7 cellular contexts compared by ENCODE assay signal in the genomic region with DNA sequence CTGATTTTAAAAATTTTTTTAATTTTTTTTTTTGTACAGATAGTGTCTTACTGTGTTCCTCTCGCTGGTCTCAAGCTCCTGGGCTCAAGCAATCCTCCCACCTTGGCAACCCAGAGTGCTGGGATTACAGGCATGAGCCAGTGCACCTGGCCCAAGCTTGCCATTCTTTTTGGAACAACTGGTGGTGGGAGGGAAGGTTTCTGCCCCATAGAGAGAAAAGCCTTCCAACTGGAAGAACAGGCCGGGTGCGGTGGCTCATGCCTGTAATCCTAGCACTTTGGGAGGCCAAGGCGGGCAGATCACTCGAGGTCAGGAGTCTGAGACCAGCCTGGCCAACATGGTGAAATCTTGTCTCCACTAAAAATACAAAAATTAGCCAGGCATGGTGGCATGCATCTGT. TPM values are rescaled to one million over a fixed set of nuclear protein-coding genes. Genes with fewer than 3 reads are reported as not detected.
A peak's percentile ranks its signal among the peaks of the same experiment; 100 is the strongest.
DNase-seq lines count a peak whose midpoint lies in the region; ATAC-seq, FAIRE-seq and TF ChIP-seq lines count a peak whose summit lies in the region.
"Not testable (repeated sequence)": the region's sequence is repeated elsewhere in the genome, so short reads cannot be mapped to it uniquely, and the experiment has no call there.
"Had no signal": no experiment of that assay in that cellular context is flagged by ENCODE, and none has a peak within 500 bp of the region (broad histone marks: within the 10 kb centered on the region; RNA-seq: fewer than 3 reads in every experiment).

No MANE protein-coding gene starts in this region.

- TF ChIP-seq RAD21 in Ishikawa (IDR thresholded peaks at IDR 0.05; ENCODE audit: low read depth); K562 (CRISPR knock-in tag; conservative IDR thresholded peaks at IDR 0.05 in 1 of 2, IDR thresholded peaks at IDR 0.05 in 1 of 2); HepG2 (CRISPR knock-in tag; IDR thresholded peaks at IDR 0.05): not testable (repeated sequence)

- H3K9me3 ChIP-seq in K562 (replicated peaks; ENCODE audit: control insufficient read depth, insufficient read depth, low read depth, low read length); HepG2 (ENCODE audit: low read length): not testable (repeated sequence)

- CTCF ChIA-PET in K562 (lab: Yijun Ruan, JAX; ENCODE audit: low intra/inter-chr PET ratio) (interaction anchor here (0.6 to 2.7 kb wide), 2 partner anchors 10 to 30 kb away, joined by 3 to 22 read pairs; partner anchors contain the start of gene SIX5), HepG2 (lab: Yijun Ruan, JAX; ENCODE audit: low intra/inter-chr PET ratio, low total read pairs) (interaction anchor here (1.5 kb wide), 1 partner anchor 29 kb away, joined by 17 read pairs; the partner anchor contains the start of gene SIX5)

- H4K20me1 ChIP-seq in K562 (replicated peaks; ENCODE audit: control insufficient read depth, insufficient read depth, low read length); HepG2 (ENCODE audit: insufficient read depth, low read length): not testable (repeated sequence)

- DNase-seq in K562 (ENCODE audit: extremely low read depth in 1 of 4, low spot score in 3 of 4); HepG2 (ENCODE audit: low spot score): not testable (repeated sequence)

- peak overlapping the region in 1 of 2 experiments; percentile 36; a peak in 1 of 4 replicates for H3K9ac ChIP-seq in K562 (ENCODE audit: insufficient read depth in 1 of 2, low read depth in 2 of 2, low read length in 2 of 2)
- H3K9ac ChIP-seq in HepG2 (ENCODE audit: insufficient read depth, low read depth, low read length): not testable (repeated sequence)

- not testable (repeated sequence) for H3K4me2 ChIP-seq in K562 (ENCODE audit: insufficient read depth, low read length)
- H3K4me2 ChIP-seq in HepG2 (ENCODE audit: low read depth, low read length): peak overlapping the region; percentile 59; the same call in 1 of the 2 replicates

- not testable (repeated sequence) for TF ChIP-seq CTCF in K562 (IDR thresholded peaks at IDR 0.05 in 2 of 3, conservative IDR thresholded peaks at IDR 0.05 in 1 of 3; ENCODE audit: insufficient read depth in 2 of 3, low read depth in 1 of 3, low read length in 3 of 3); HepG2 (CRISPR knock-in tag; IDR thresholded peaks at IDR 0.05)

- WGBS in K562 (ENCODE audit: insufficient coverage, low coverage, missing lambda C conversion rate): 76% methylated on average over 4 of the region's 5 CpGs
- WGBS in HepG2 (ENCODE audit: low lambda C conversion rate): 53% methylated on average over 5 of the region's 5 CpGs

- not testable (repeated sequence) for H3K36me3 ChIP-seq in K562 (ENCODE audit: control insufficient read depth, insufficient read depth, low read length); HepG2 (replicated peaks in 1 of 2; ENCODE audit: control insufficient read depth in 1 of 2, insufficient read depth in 2 of 2, low read length in 2 of 2)

- not testable (repeated sequence) for FAIRE-seq in K562 (lab: Jason Lieb, UNC); HepG2 (lab: Jason Lieb, UNC)

- not testable (repeated sequence) for H3K27ac ChIP-seq in K562 (ENCODE audit: extremely low read depth, low read depth, low read length); HepG2 (ENCODE audit: extremely low read length, insufficient read depth, low read length)

- in situ Hi-C loops in K562 (cut with MboI); HepG2 (cut with HindIII; ENCODE audit: extremely low pct_ligation_motif_present, low pct_unique_long_range_greater_than_20kb): not testable (repeated sequence)

- BruUV-seq in K562 (replicated peaks; lab: Mats Ljungman, UMichigan); HepG2 (replicated peaks; lab: Mats Ljungman, UMichigan): not testable (repeated sequence)

- H2AFZ ChIP-seq in K562 (ENCODE audit: low read depth, low read length); HepG2 (ENCODE audit: low read length): not testable (repeated sequence)

- peaks cover 9 to 20% of the 10 kb centered on the region in 2 experiments; a peak in 3 of 5 replicates for H3K4me1 ChIP-seq in K562 (replicated peaks in 1 of 2; ENCODE audit: control insufficient read depth in 2 of 2, insufficient read depth in 2 of 2, low read length in 2 of 2)
- H3K4me1 ChIP-seq in HepG2 (ENCODE audit: insufficient read depth, low read length): peaks cover 26% of the 10 kb centered on the region

- H3K4me3 ChIP-seq in K562; HepG2 (replicated peaks in 1 of 3; ENCODE audit: insufficient read depth in 1 of 3, low read depth in 2 of 3, low read length in 3 of 3): not testable (repeated sequence)

- TF ChIP-seq POLR2A in K562 (conservative IDR thresholded peaks at IDR 0.05); HepG2 (IDR thresholded peaks at IDR 0.05; ENCODE audit: insufficient read depth in 1 of 2, low read depth in 2 of 2, low read length in 2 of 2): not testable (repeated sequence)

- ATAC-seq in K562: not testable (repeated sequence)
- peak; percentile 13; the same call in 1 of the 3 replicates for ATAC-seq in HepG2

- intact Hi-C loops in K562 (cut with micrococcal nuclease): loop anchor here (1.0 kb wide), 1 partner anchor 29 kb away; no protein-coding TSS in a partner anchor
- intact Hi-C loops in HepG2 (cut with micrococcal nuclease; ENCODE audit: unreplicated experiment): loop anchor here (1.0 kb wide), 1 partner anchor 29 kb away; no protein-coding TSS in a partner anchor

- H3K27me3 ChIP-seq in K562 (ENCODE audit: control insufficient read depth in 2 of 2, insufficient read depth in 2 of 2, low read length in 2 of 2): not testable (repeated sequence)
- peaks cover 1 to 19% of the 10 kb centered on the region in 2 experiments; a peak in 2 of 5 replicates for H3K27me3 ChIP-seq in HepG2 (ENCODE audit: control insufficient read depth in 1 of 2, insufficient read depth in 2 of 2, low read length in 2 of 2)

- POLR2A ChIA-PET in K562 (lab: Yijun Ruan, JAX): interaction anchor here (0.5 to 1.7 kb wide), 5 partner anchors 10 to 303 kb away, joined by 3 to 7 read pairs (median 3); partner anchors contain the start of gene SIX5
- POLR2A ChIA-PET in HepG2 (lab: Yijun Ruan, JAX): interaction anchor here (0.9 to 1.3 kb wide), 6 partner anchors 25 to 103 kb away, joined by 3 to 15 read pairs (median 4); partner anchors contain the start of genes MYPOP, SIX5 and SYMPK

- peak; percentile 28; the same call in 1 of the 2 replicates for TF ChIP-seq EP300 in Ishikawa (IDR thresholded peaks at IDR 0.05; ENCODE audit: borderline replicate concordance)
- TF ChIP-seq EP300 in K562 (IDR thresholded peaks at IDR 0.05; ENCODE audit: low read length); HepG2 (IDR thresholded peaks at IDR 0.05; ENCODE audit: low read depth in 2 of 2, low read length in 2 of 2); HepG2 (CRISPR knock-in tag; IDR thresholded peaks at IDR 0.05; ENCODE audit: borderline replicate concordance): not testable (repeated sequence)

- H3K79me2 ChIP-seq in K562 (ENCODE audit: control insufficient read depth, insufficient read depth, low read length); HepG2 (ENCODE audit: insufficient read depth, low read length): not testable (repeated sequence)

- H3K9me1 ChIP-seq in K562 (ENCODE audit: control insufficient read depth, insufficient read depth, low read length): not testable (repeated sequence)

RNA-seq across cellular contexts. Expression of gene DMWD, which starts 6.9 kb away (rescaled TPM):
- 93.8 and 251 TPM in 2 replicates for total RNA-seq in K562 (2011; cell fraction: chromatin; rRNA removed; ENCODE audit: low replicate concordance)
- total RNA-seq in K562 (2011; cell fraction: nucleolus; rRNA removed): 136 and 149 TPM in 2 replicates
- 124 and 146 TPM in 2 replicates for total RNA-seq in K562 (2011; cell fraction: nucleoplasm; rRNA removed)
- total RNA-seq in K562 (2014; rRNA removed) (30.5 and 38.4 TPM in 2 replicates), K562 (2014; rRNA removed; fragmentation: Illumina TruSeq; extraction: Trizol) (18.1 and 20.0 TPM in 2 replicates), K562 (2015; rRNA removed; fragmentation: Illumina TruSeq; extraction: Trizol) (19.0 and 20.7 TPM in 2 replicates), K562 (2021) (51.3 and 54.6 TPM in 2 replicates), HepG2 (2016; rRNA removed; fragmentation: Illumina TruSeq; extraction: Trizol) (11.0 and 14.9 TPM in 2 replicates)
- polyA plus RNA-seq in K562 (2011; rRNA removed) (15.6 and 22.6 TPM in 2 replicates), K562 (2014; fragmentation: Illumina TruSeq; extraction: Trizol) (15.4 and 18.7 TPM in 2 replicates), K562 (2014; fragmentation: Nextera tagmentation; extraction: Ambion mirVana) (1 to 10 TPM; 4.7 to 7.9 TPM), K562 (2014; rRNA removed) (27.7 and 32.8 TPM in 2 replicates), HepG2 (2011; rRNA removed) (10.3 and 12.4 TPM in 2 replicates)
- polyA plus RNA-seq in K562 (2011; cell fraction: cytosol; rRNA removed): 23.6 and 33.0 TPM in 2 replicates
- 46.4 and 68.1 TPM in 2 replicates for polyA plus RNA-seq in K562 (2011; cell fraction: nucleus; rRNA removed)
- 28.7 and 29.1 TPM in 2 replicates for polyA plus RNA-seq in K562 (2012)
- polyA minus RNA-seq in K562 (2011; rRNA and poly(A)+ RNA removed): 21.1 and 23.5 TPM in 2 replicates
- 22.7 and 27.3 TPM in 2 replicates for polyA minus RNA-seq in K562 (2011; cell fraction: cytosol; rRNA and poly(A)+ RNA removed)
- polyA minus RNA-seq in K562 (2011; cell fraction: nucleus; rRNA and poly(A)+ RNA removed): 38.4 and 45.5 TPM in 2 replicates
- total RNA-seq in HepG2 (2016; cell fraction: cytosol; rRNA removed; fragmentation: Illumina TruSeq; extraction: Trizol; ENCODE audit: low read depth): 22.5 and 32.3 TPM in 2 replicates
- 9.3 and 16.3 TPM in 2 replicates for total RNA-seq in HepG2 (2016; cell fraction: insoluble cytoplasmic fraction; rRNA removed; fragmentation: Illumina TruSeq; extraction: Trizol)
- total RNA-seq in HepG2 (2016; cell fraction: membrane; rRNA removed; fragmentation: Illumina TruSeq; extraction: Trizol): 40.0 and 43.7 TPM in 2 replicates
- total RNA-seq in HepG2 (2016; cell fraction: nucleus; rRNA removed; fragmentation: Illumina TruSeq; extraction: Trizol): 11.1 and 14.4 TPM in 2 replicates
- polyA plus RNA-seq in HepG2 (2011; cell fraction: cytosol; rRNA removed): 6.3 and 9.0 TPM in 2 replicates
- 44.3 and 58.8 TPM in 2 replicates for polyA plus RNA-seq in HepG2 (2011; cell fraction: nucleus; rRNA removed)
- polyA plus RNA-seq in HepG2 (2012): 8.3 and 9.5 TPM in 2 replicates
- 34.5 and 34.9 TPM in 2 replicates for polyA plus RNA-seq in HepG2 (2016; cell fraction: cytosol; fragmentation: Illumina TruSeq; extraction: Trizol; ENCODE audit: low read depth)
- polyA plus RNA-seq in HepG2 (2016; cell fraction: insoluble cytoplasmic fraction; fragmentation: Illumina TruSeq; extraction: Trizol; ENCODE audit: low read depth): 9.9 and 14.4 TPM in 2 replicates
- 36.7 and 38.5 TPM in 2 replicates for polyA plus RNA-seq in HepG2 (2016; cell fraction: membrane; fragmentation: Illumina TruSeq; extraction: Trizol; ENCODE audit: low read depth)
- polyA plus RNA-seq in HepG2 (2016; cell fraction: nucleus; fragmentation: Illumina TruSeq; extraction: Trizol; ENCODE audit: insufficient read depth, low read depth): 22.1 and 22.4 TPM in 2 replicates
- 29.8 and 32.2 TPM in 2 replicates for polyA minus RNA-seq in HepG2 (2011; rRNA and poly(A)+ RNA removed; ENCODE audit: low replicate concordance)
- polyA minus RNA-seq in HepG2 (2011; cell fraction: cytosol; rRNA and poly(A)+ RNA removed): 10.3 and 11.4 TPM in 2 replicates
- polyA minus RNA-seq in HepG2 (2011; cell fraction: nucleus; rRNA and poly(A)+ RNA removed): 33.9 and 38.2 TPM in 2 replicates

RNA-seq across cellular contexts. Expression of gene RSPH6A, which starts 15.6 kb away (rescaled TPM):
- 0.63 and 3.1 TPM in 2 replicates for total RNA-seq in K562 (2011; cell fraction: chromatin; rRNA removed; ENCODE audit: low replicate concordance)
- total RNA-seq in K562 (2011; cell fraction: nucleolus; rRNA removed): 1.5 and 1.7 TPM in 2 replicates
- total RNA-seq in K562 (2011; cell fraction: nucleoplasm; rRNA removed): 0.81 and 1.1 TPM in 2 replicates
- total RNA-seq in K562 (2014; rRNA removed) (not detected in 2 replicates), K562 (2014; rRNA removed; fragmentation: Illumina TruSeq; extraction: Trizol) (not detected in 2 replicates), K562 (2015; rRNA removed; fragmentation: Illumina TruSeq; extraction: Trizol) (0.07 TPM in 1 of 2 replicates, not detected in the other), K562 (2021) (0.07 TPM in 1 of 2 replicates, not detected in the other), HepG2 (2016; rRNA removed; fragmentation: Illumina TruSeq; extraction: Trizol) (0.07 TPM in 1 of 2 replicates, not detected in the other)
- polyA plus RNA-seq in K562 (2011; rRNA removed) (0.03 and 0.04 TPM in 2 replicates), K562 (2014; fragmentation: Illumina TruSeq; extraction: Trizol) (not detected in 2 replicates), K562 (2014; fragmentation: Nextera tagmentation; extraction: Ambion mirVana) (not detected), K562 (2014; rRNA removed) (0.07 and 0.15 TPM in 2 replicates), HepG2 (2011; rRNA removed) (0.03 TPM in 1 of 2 replicates, not detected in the other)
- not detected in 2 replicates for polyA plus RNA-seq in K562 (2011; cell fraction: cytosol; rRNA removed)
- polyA plus RNA-seq in K562 (2011; cell fraction: nucleus; rRNA removed): 0.08 and 0.14 TPM in 2 replicates
- polyA plus RNA-seq in K562 (2012): 0.05 and 0.15 TPM in 2 replicates
- polyA minus RNA-seq in K562 (2011; rRNA and poly(A)+ RNA removed): 0.09 TPM in 1 of 2 replicates, not detected in the other
- polyA minus RNA-seq in K562 (2011; cell fraction: cytosol; rRNA and poly(A)+ RNA removed): not detected in 2 replicates
- 0.54 and 0.56 TPM in 2 replicates for polyA minus RNA-seq in K562 (2011; cell fraction: nucleus; rRNA and poly(A)+ RNA removed)
- not detected in 2 replicates for total RNA-seq in HepG2 (2016; cell fraction: cytosol; rRNA removed; fragmentation: Illumina TruSeq; extraction: Trizol; ENCODE audit: low read depth)
- total RNA-seq in HepG2 (2016; cell fraction: insoluble cytoplasmic fraction; rRNA removed; fragmentation: Illumina TruSeq; extraction: Trizol): 0.11 TPM in 1 of 2 replicates, not detected in the other
- not detected in 2 replicates for total RNA-seq in HepG2 (2016; cell fraction: membrane; rRNA removed; fragmentation: Illumina TruSeq; extraction: Trizol)
- 0.31 TPM in 1 of 2 replicates, not detected in the other for total RNA-seq in HepG2 (2016; cell fraction: nucleus; rRNA removed; fragmentation: Illumina TruSeq; extraction: Trizol)
- not detected in 2 replicates for polyA plus RNA-seq in HepG2 (2011; cell fraction: cytosol; rRNA removed)
- 0.45 and 0.59 TPM in 2 replicates for polyA plus RNA-seq in HepG2 (2011; cell fraction: nucleus; rRNA removed)
- not detected in 2 replicates for polyA plus RNA-seq in HepG2 (2012)
- not detected in 2 replicates for polyA plus RNA-seq in HepG2 (2016; cell fraction: cytosol; fragmentation: Illumina TruSeq; extraction: Trizol; ENCODE audit: low read depth)
- not detected in 2 replicates for polyA plus RNA-seq in HepG2 (2016; cell fraction: insoluble cytoplasmic fraction; fragmentation: Illumina TruSeq; extraction: Trizol; ENCODE audit: low read depth)
- polyA plus RNA-seq in HepG2 (2016; cell fraction: membrane; fragmentation: Illumina TruSeq; extraction: Trizol; ENCODE audit: low read depth): not detected in 2 replicates
- polyA plus RNA-seq in HepG2 (2016; cell fraction: nucleus; fragmentation: Illumina TruSeq; extraction: Trizol; ENCODE audit: insufficient read depth, low read depth): not detected in 2 replicates
- 0.26 and 0.50 TPM in 2 replicates for polyA minus RNA-seq in HepG2 (2011; rRNA and poly(A)+ RNA removed; ENCODE audit: low replicate concordance)
- not detected in 2 replicates for polyA minus RNA-seq in HepG2 (2011; cell fraction: cytosol; rRNA and poly(A)+ RNA removed)
- polyA minus RNA-seq in HepG2 (2011; cell fraction: nucleus; rRNA and poly(A)+ RNA removed): 0.26 and 0.99 TPM in 2 replicates
- total RNA-seq: kidney epithelial cell, right lobe of liver, thoracic aorta had no signal
- polyA plus RNA-seq: CD4-positive, CD25-positive, alpha-beta regulatory T cell had no signal

RNA-seq across cellular contexts. Expression of gene DMPK, which starts 17.2 kb away (rescaled TPM):
- total RNA-seq in K562 (2011; cell fraction: chromatin; rRNA removed; ENCODE audit: low replicate concordance): 108 and 213 TPM in 2 replicates
- 94.9 and 106 TPM in 2 replicates for total RNA-seq in K562 (2011; cell fraction: nucleolus; rRNA removed)
- total RNA-seq in K562 (2011; cell fraction: nucleoplasm; rRNA removed): 85.3 and 105 TPM in 2 replicates
- total RNA-seq in K562 (2014; rRNA removed): 7.7 and 10.9 TPM in 2 replicates
- 2.3 and 2.8 TPM in 2 replicates for total RNA-seq in K562 (2014; rRNA removed; fragmentation: Illumina TruSeq; extraction: Trizol)
- 7.3 and 8.8 TPM in 2 replicates for total RNA-seq in K562 (2015; rRNA removed; fragmentation: Illumina TruSeq; extraction: Trizol)
- total RNA-seq in K562 (2021): 22.7 and 26.5 TPM in 2 replicates
- polyA plus RNA-seq in K562 (2011; rRNA removed): 7.0 and 11.2 TPM in 2 replicates
- polyA plus RNA-seq in K562 (2011; cell fraction: cytosol; rRNA removed): 8.7 and 21.2 TPM in 2 replicates
- 75.5 and 114 TPM in 2 replicates for polyA plus RNA-seq in K562 (2011; cell fraction: nucleus; rRNA removed)
- polyA plus RNA-seq in K562 (2012): 23.7 and 50.9 TPM in 2 replicates
- polyA plus RNA-seq in K562 (2014; fragmentation: Illumina TruSeq; extraction: Trizol): 8.0 and 9.1 TPM in 2 replicates
- polyA plus RNA-seq in K562 (2014; fragmentation: Nextera tagmentation; extraction: Ambion mirVana): under 1 TPM; 0.24 to 0.63 TPM
- polyA plus RNA-seq in K562 (2014; rRNA removed): 19.1 and 31.3 TPM in 2 replicates
- polyA minus RNA-seq in K562 (2011; rRNA and poly(A)+ RNA removed): 6.7 and 13.0 TPM in 2 replicates
- 5.6 and 7.0 TPM in 2 replicates for polyA minus RNA-seq in K562 (2011; cell fraction: cytosol; rRNA and poly(A)+ RNA removed)
- 16.8 and 17.1 TPM in 2 replicates for polyA minus RNA-seq in K562 (2011; cell fraction: nucleus; rRNA and poly(A)+ RNA removed)
- total RNA-seq in HepG2 (2016; rRNA removed; fragmentation: Illumina TruSeq; extraction: Trizol): 1.7 and 5.3 TPM in 2 replicates
- total RNA-seq in HepG2 (2016; cell fraction: cytosol; rRNA removed; fragmentation: Illumina TruSeq; extraction: Trizol; ENCODE audit: low read depth): 1.1 and 1.9 TPM in 2 replicates
- 1.5 and 4.2 TPM in 2 replicates for total RNA-seq in HepG2 (2016; cell fraction: insoluble cytoplasmic fraction; rRNA removed; fragmentation: Illumina TruSeq; extraction: Trizol)
- 2.2 and 2.7 TPM in 2 replicates for total RNA-seq in HepG2 (2016; cell fraction: membrane; rRNA removed; fragmentation: Illumina TruSeq; extraction: Trizol)
- 6.7 and 7.2 TPM in 2 replicates for total RNA-seq in HepG2 (2016; cell fraction: nucleus; rRNA removed; fragmentation: Illumina TruSeq; extraction: Trizol)
- polyA plus RNA-seq in HepG2 (2011; rRNA removed): 8.8 and 12.5 TPM in 2 replicates
- polyA plus RNA-seq in HepG2 (2011; cell fraction: cytosol; rRNA removed): 4.4 and 5.8 TPM in 2 replicates
- 119 and 127 TPM in 2 replicates for polyA plus RNA-seq in HepG2 (2011; cell fraction: nucleus; rRNA removed)
- polyA plus RNA-seq in HepG2 (2012): 8.6 and 13.1 TPM in 2 replicates
- 0.84 and 0.86 TPM in 2 replicates for polyA plus RNA-seq in HepG2 (2016; cell fraction: cytosol; fragmentation: Illumina TruSeq; extraction: Trizol; ENCODE audit: low read depth)
- 3.2 and 3.6 TPM in 2 replicates for polyA plus RNA-seq in HepG2 (2016; cell fraction: insoluble cytoplasmic fraction; fragmentation: Illumina TruSeq; extraction: Trizol; ENCODE audit: low read depth)
- 1.6 and 1.8 TPM in 2 replicates for polyA plus RNA-seq in HepG2 (2016; cell fraction: membrane; fragmentation: Illumina TruSeq; extraction: Trizol; ENCODE audit: low read depth)
- polyA plus RNA-seq in HepG2 (2016; cell fraction: nucleus; fragmentation: Illumina TruSeq; extraction: Trizol; ENCODE audit: insufficient read depth, low read depth): 25.3 and 34.4 TPM in 2 replicates
- 6.3 and 12.8 TPM in 2 replicates for polyA minus RNA-seq in HepG2 (2011; rRNA and poly(A)+ RNA removed; ENCODE audit: low replicate concordance)
- polyA minus RNA-seq in HepG2 (2011; cell fraction: cytosol; rRNA and poly(A)+ RNA removed): 2.5 and 4.2 TPM in 2 replicates
- 11.6 and 14.0 TPM in 2 replicates for polyA minus RNA-seq in HepG2 (2011; cell fraction: nucleus; rRNA and poly(A)+ RNA removed)

RNA-seq across cellular contexts. Expression of gene SIX5, which starts 30.5 kb away (rescaled TPM):
- 4.2 and 17.4 TPM in 2 replicates for total RNA-seq in K562 (2011; cell fraction: chromatin; rRNA removed; ENCODE audit: low replicate concordance)
- total RNA-seq in K562 (2011; cell fraction: nucleolus; rRNA removed): 13.7 and 19.0 TPM in 2 replicates
- total RNA-seq in K562 (2011; cell fraction: nucleoplasm; rRNA removed): 6.2 and 8.5 TPM in 2 replicates
- total RNA-seq in K562 (2014; rRNA removed) (7.9 and 9.0 TPM in 2 replicates), K562 (2014; rRNA removed; fragmentation: Illumina TruSeq; extraction: Trizol) (1.0 and 1.4 TPM in 2 replicates), K562 (2015; rRNA removed; fragmentation: Illumina TruSeq; extraction: Trizol) (4.2 and 5.0 TPM in 2 replicates), K562 (2021) (15.2 and 17.2 TPM in 2 replicates), HepG2 (2016; rRNA removed; fragmentation: Illumina TruSeq; extraction: Trizol) (8.2 and 10.5 TPM in 2 replicates)
- polyA plus RNA-seq in K562 (2011; rRNA removed) (2.5 and 6.1 TPM in 2 replicates), K562 (2014; fragmentation: Illumina TruSeq; extraction: Trizol) (7.4 and 12.5 TPM in 2 replicates), K562 (2014; fragmentation: Nextera tagmentation; extraction: Ambion mirVana) (not detected), K562 (2014; rRNA removed) (9.7 and 10.2 TPM in 2 replicates), HepG2 (2011; rRNA removed) (7.7 and 8.8 TPM in 2 replicates)
- 5.6 and 11.7 TPM in 2 replicates for polyA plus RNA-seq in K562 (2011; cell fraction: cytosol; rRNA removed)
- polyA plus RNA-seq in K562 (2011; cell fraction: nucleus; rRNA removed): 22.2 and 28.1 TPM in 2 replicates
- 5.5 and 16.8 TPM in 2 replicates for polyA plus RNA-seq in K562 (2012)
- polyA minus RNA-seq in K562 (2011; rRNA and poly(A)+ RNA removed): 0.74 and 0.93 TPM in 2 replicates
- polyA minus RNA-seq in K562 (2011; cell fraction: cytosol; rRNA and poly(A)+ RNA removed): 4.6 and 7.9 TPM in 2 replicates
- 7.8 and 10.1 TPM in 2 replicates for polyA minus RNA-seq in K562 (2011; cell fraction: nucleus; rRNA and poly(A)+ RNA removed)
- 1.3 and 1.5 TPM in 2 replicates for total RNA-seq in HepG2 (2016; cell fraction: cytosol; rRNA removed; fragmentation: Illumina TruSeq; extraction: Trizol; ENCODE audit: low read depth)
- 7.3 and 10.6 TPM in 2 replicates for total RNA-seq in HepG2 (2016; cell fraction: insoluble cytoplasmic fraction; rRNA removed; fragmentation: Illumina TruSeq; extraction: Trizol)
- 4.0 and 4.6 TPM in 2 replicates for total RNA-seq in HepG2 (2016; cell fraction: membrane; rRNA removed; fragmentation: Illumina TruSeq; extraction: Trizol)
- total RNA-seq in HepG2 (2016; cell fraction: nucleus; rRNA removed; fragmentation: Illumina TruSeq; extraction: Trizol): 6.6 and 7.6 TPM in 2 replicates
- polyA plus RNA-seq in HepG2 (2011; cell fraction: cytosol; rRNA removed): 3.7 and 8.8 TPM in 2 replicates
- polyA plus RNA-seq in HepG2 (2011; cell fraction: nucleus; rRNA removed): 42.0 and 54.7 TPM in 2 replicates
- polyA plus RNA-seq in HepG2 (2012): 3.5 and 3.6 TPM in 2 replicates
- polyA plus RNA-seq in HepG2 (2016; cell fraction: cytosol; fragmentation: Illumina TruSeq; extraction: Trizol; ENCODE audit: low read depth): 1.6 and 2.0 TPM in 2 replicates
- polyA plus RNA-seq in HepG2 (2016; cell fraction: insoluble cytoplasmic fraction; fragmentation: Illumina TruSeq; extraction: Trizol; ENCODE audit: low read depth): 12.0 and 14.3 TPM in 2 replicates
- polyA plus RNA-seq in HepG2 (2016; cell fraction: membrane; fragmentation: Illumina TruSeq; extraction: Trizol; ENCODE audit: low read depth): 3.6 and 4.7 TPM in 2 replicates
- 20.0 and 20.3 TPM in 2 replicates for polyA plus RNA-seq in HepG2 (2016; cell fraction: nucleus; fragmentation: Illumina TruSeq; extraction: Trizol; ENCODE audit: insufficient read depth, low read depth)
- polyA minus RNA-seq in HepG2 (2011; rRNA and poly(A)+ RNA removed; ENCODE audit: low replicate concordance): 6.7 and 12.9 TPM in 2 replicates
- 6.0 and 6.6 TPM in 2 replicates for polyA minus RNA-seq in HepG2 (2011; cell fraction: cytosol; rRNA and poly(A)+ RNA removed)
- polyA minus RNA-seq in HepG2 (2011; cell fraction: nucleus; rRNA and poly(A)+ RNA removed): 8.2 and 8.5 TPM in 2 replicates
